Comparison of ENCODE assay signal across 9 cellular contexts in the genomic region with DNA sequence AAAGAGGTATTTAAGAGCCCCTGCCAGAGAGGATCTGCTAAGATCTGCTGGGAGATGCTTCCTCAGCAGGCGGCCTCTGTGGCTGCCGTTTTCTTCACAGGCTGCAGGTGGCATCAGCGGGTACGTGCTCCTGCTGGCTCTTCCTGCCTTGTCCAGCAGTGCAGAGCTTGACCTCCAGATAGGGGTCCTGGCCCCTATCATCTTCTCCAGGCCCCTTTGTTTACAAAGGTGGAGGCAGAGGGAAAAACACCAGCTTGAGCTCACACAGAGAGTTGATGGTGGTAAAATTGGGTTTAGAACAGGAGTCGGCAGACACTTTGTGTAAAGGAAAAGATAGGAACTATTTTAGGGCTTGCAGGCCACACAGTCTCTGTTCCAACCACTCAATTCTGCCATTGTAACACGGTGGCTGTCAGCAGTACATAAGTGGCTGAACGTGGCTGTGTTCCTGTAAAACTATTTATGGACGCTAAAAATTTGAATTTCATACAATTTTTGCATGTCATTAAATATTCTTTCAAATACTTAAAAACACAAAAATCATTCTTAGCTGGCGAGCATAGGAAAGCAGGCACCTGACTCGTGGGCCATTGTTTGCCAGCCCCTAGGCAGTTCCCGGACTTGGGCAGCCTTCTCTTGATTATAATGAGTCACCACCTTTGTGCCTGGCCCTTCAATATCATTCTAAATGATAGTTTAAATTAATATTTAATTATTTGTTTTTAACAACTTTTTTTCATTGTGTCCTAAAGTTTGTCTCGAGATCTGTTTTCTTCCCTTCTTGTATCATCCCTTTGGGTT.
DNase-seq lines count a peak whose midpoint lies in the region; ATAC-seq and TF ChIP-seq lines count a peak whose summit lies in the region.
"Had no signal": no experiment of that assay in that cellular context is flagged by ENCODE, and none has a peak within 500 bp of the region (broad histone marks: within the 10 kb centered on the region; RNA-seq: fewer than 3 reads in every experiment).

No MANE protein-coding gene starts in this region.

- no peak overlapping the region for H3K4me3 Mint-ChIP-seq in neural crest cell
- H3K4me3 Mint-ChIP-seq: activated naive CD8-positive, alpha-beta T cell had no signal

- H3K9me2 ChIP-seq in Loucy (replicated peaks; ENCODE audit: low read depth, low read length), result no peaks in the 10 kb centered on the region

- peak overlapping the region; percentile 71 for H2AFZ ChIP-seq in Loucy (ENCODE audit: low read length)

- no peaks in the 10 kb centered on the region for H3K79me2 ChIP-seq in Loucy (ENCODE audit: insufficient read depth, low read length)

- H3K9me3 Mint-ChIP-seq in neural crest cell, result no peaks in the 10 kb centered on the region

- H3K4me3 ChIP-seq in Loucy (ENCODE audit: low read length, poor library complexity, severe bottlenecking), result no peak overlapping the region
- no peak overlapping the region for H3K4me3 ChIP-seq in WI38 (ENCODE audit: low read depth, low read length)
- no peak overlapping the region for H3K4me3 ChIP-seq in fibroblast of villous mesenchyme (ENCODE audit: low read depth, low read length)

- no peaks in the 10 kb centered on the region for H3K9me3 ChIP-seq in Loucy (ENCODE audit: insufficient read depth, low read depth, low read length)

- peaks cover 17% of the 10 kb centered on the region for H3K4me1 Mint-ChIP-seq in neural crest cell

- TF ChIP-seq CTCF in Loucy (conservative IDR thresholded peaks at IDR 0.05; ENCODE audit: low read length), result peak; percentile 83
- TF ChIP-seq CTCF in WI38 (IDR thresholded peaks at IDR 0.05; ENCODE audit: low read depth, low read length), result peak; percentile 79
- peak; percentile 80 for TF ChIP-seq CTCF in fibroblast of villous mesenchyme (IDR thresholded peaks at IDR 0.05; ENCODE audit: insufficient read depth, low read depth, low read length)
- TF ChIP-seq CTCF in neural crest cell (conservative IDR thresholded peaks at IDR 0.05), result peak; percentile 80

- H3K27ac Mint-ChIP-seq in neural crest cell (ENCODE audit: unreplicated experiment), result no peak overlapping the region
- H3K27ac Mint-ChIP-seq: activated naive CD8-positive, alpha-beta T cell had no signal

- no peak overlapping the region for H3K9ac ChIP-seq in Loucy (ENCODE audit: low read depth, low read length, poor library complexity, severe bottlenecking)

- ATAC-seq in GM21529 (IDR thresholded peaks at IDR 0.05; ENCODE audit: unreplicated experiment) (peak; percentile 65), GM18505 (IDR thresholded peaks at IDR 0.05; ENCODE audit: unreplicated experiment) (no peak)

- no peaks in the 10 kb centered on the region for H3K36me3 ChIP-seq in Loucy (ENCODE audit: insufficient read depth, low read length)

- DNase-seq in NCI-H1092 treated with DMSO at 0.1 percent for 48 hours (lab: John Stamatoyannopoulos, UW) (peak; percentile 4), NCI-H1092 (lab: John Stamatoyannopoulos, UW) (no peak), fibroblast of villous mesenchyme (ENCODE audit: low read depth) (peak; percentile 59), neural crest cell (ENCODE audit: low read depth, low spot score) (peak; percentile 61)

- H4K20me1 ChIP-seq in Loucy (ENCODE audit: insufficient read depth, low read length, poor library complexity, severe bottlenecking), result no peaks in the 10 kb centered on the region

- H3K27me3 Mint-ChIP-seq in neural crest cell (ENCODE audit: low read depth), result no peaks in the 10 kb centered on the region
- H3K27me3 Mint-ChIP-seq: activated naive CD8-positive, alpha-beta T cell had no signal

- H3K27me3 ChIP-seq in Loucy (ENCODE audit: insufficient read depth, low read length, poor library complexity, severe bottlenecking), result no peaks in the 10 kb centered on the region

- peaks cover 20% of the 10 kb centered on the region for H3K4me1 ChIP-seq in Loucy (ENCODE audit: insufficient read depth, low read length, poor library complexity, severe bottlenecking)

- H3K4me2 ChIP-seq in Loucy (ENCODE audit: low read depth, low read length, poor library complexity, severe bottlenecking), result no peak overlapping the region

- TF ChIP-seq POLR2A in GM18505 (IDR thresholded peaks at IDR 0.05; ENCODE audit: borderline replicate concordance, extremely low read depth, insufficient read depth, insufficient read length), result no peak

- no peaks in the 10 kb centered on the region for H3F3A ChIP-seq in Loucy (ENCODE audit: low read depth)

- no peaks in the 10 kb centered on the region for H3K36me3 Mint-ChIP-seq in neural crest cell (ENCODE audit: low read depth)
